In the genomic region with DNA sequence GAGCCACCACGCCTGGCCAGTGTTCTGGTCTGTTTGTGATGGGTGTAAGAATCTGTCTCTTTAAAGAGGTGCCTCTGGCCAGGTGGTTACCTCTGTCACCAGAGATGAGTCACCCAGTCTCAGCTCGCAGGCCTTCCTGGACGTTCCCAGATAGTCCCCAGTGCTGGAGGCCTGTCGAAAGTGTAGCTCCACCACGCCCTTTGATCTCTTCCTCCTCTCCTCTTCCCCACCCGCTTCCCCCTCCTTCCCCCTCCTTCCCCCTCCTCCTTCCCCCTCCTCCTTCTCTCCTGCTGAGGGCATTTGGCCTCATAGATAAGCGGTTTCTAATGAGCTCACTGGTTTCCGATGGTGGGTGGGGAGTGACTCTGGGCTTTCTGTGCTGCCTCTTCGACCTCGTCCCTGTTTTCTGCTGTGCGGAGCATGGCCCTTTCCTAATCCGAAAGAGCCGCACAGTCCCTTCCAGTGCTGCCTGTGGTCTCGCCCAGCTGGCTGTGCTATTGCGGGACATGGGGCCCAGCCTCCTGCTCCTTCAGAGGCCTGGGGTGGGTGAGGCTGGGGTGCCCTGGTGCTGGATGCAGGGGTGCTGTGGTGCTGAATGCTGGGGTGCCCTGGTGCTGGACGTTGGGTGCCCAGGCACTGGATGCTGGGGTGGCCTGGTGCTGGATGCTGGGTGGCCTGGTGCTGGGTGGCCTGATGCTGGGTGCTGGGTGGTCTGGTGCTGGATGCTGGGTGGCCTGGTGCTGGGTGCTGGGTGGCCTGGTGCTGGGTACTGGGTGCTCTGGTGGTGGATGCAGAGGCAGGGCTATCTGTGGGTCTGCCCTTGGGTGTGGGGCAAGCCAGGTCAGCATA, we compare ENCODE assay signal across 1 cellular context.
TF ChIP-seq lines count a peak whose summit lies in the region.

No MANE protein-coding gene starts in this region.

TF ChIP-seq in K562, 482 proteins besides CTCF, POLR2A, EP300 and RAD21 (continued from another document and continues in another):
- TF ChIP-seq, protein P1, sequence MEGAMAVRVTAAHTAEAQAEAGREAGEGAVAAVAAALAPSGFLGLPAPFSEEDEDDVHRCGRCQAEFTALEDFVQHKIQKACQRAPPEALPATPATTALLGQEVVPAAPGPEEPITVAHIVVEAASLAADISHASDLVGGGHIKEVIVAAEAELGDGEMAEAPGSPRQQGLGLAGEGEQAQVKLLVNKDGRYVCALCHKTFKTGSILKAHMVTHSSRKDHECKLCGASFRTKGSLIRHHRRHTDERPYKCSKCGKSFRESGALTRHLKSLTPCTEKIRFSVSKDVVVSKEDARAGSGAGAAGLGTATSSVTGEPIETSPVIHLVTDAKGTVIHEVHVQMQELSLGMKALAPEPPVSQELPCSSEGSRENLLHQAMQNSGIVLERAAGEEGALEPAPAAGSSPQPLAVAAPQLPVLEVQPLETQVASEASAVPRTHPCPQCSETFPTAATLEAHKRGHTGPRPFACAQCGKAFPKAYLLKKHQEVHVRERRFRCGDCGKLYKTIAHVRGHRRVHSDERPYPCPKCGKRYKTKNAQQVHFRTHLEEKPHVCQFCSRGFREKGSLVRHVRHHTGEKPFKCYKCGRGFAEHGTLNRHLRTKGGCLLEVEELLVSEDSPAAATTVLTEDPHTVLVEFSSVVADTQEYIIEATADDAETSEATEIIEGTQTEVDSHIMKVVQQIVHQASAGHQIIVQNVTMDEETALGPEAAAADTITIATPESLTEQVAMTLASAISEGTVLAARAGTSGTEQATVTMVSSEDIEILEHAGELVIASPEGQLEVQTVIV (CRISPR knock-in tag; IDR thresholded peaks at IDR 0.05; ENCODE audit: borderline replicate concordance) = no peak
- TF ChIP-seq, protein P2, sequence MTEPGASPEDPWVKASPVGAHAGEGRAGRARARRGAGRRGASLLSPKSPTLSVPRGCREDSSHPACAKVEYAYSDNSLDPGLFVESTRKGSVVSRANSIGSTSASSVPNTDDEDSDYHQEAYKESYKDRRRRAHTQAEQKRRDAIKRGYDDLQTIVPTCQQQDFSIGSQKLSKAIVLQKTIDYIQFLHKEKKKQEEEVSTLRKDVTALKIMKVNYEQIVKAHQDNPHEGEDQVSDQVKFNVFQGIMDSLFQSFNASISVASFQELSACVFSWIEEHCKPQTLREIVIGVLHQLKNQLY (CRISPR knock-in tag; conservative IDR thresholded peaks at IDR 0.05) = peak in 1 of 2 experiments; percentile 21; a peak in 1 of 4 replicates
- TF ChIP-seq ZFP30 (CRISPR knock-in tag; IDR thresholded peaks at IDR 0.05; ENCODE audit: borderline replicate concordance) = no peak
- TF ChIP-seq ZNF263 (CRISPR knock-in tag; IDR thresholded peaks at IDR 0.05; ENCODE audit: borderline replicate concordance) = peak; percentile 99
- TF ChIP-seq ZNF589 (CRISPR knock-in tag; IDR thresholded peaks at IDR 0.05; ENCODE audit: low read depth) = no peak
- TF ChIP-seq, protein P3, sequence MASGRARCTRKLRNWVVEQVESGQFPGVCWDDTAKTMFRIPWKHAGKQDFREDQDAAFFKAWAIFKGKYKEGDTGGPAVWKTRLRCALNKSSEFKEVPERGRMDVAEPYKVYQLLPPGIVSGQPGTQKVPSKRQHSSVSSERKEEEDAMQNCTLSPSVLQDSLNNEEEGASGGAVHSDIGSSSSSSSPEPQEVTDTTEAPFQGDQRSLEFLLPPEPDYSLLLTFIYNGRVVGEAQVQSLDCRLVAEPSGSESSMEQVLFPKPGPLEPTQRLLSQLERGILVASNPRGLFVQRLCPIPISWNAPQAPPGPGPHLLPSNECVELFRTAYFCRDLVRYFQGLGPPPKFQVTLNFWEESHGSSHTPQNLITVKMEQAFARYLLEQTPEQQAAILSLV (tag; IDR thresholded peaks at IDR 0.05) = no peak
- TF ChIP-seq NR3C1 (CRISPR knock-in tag; IDR thresholded peaks at IDR 0.05) = no peak
- no peak for TF ChIP-seq TCFL5 (CRISPR knock-in tag; conservative IDR thresholded peaks at IDR 0.05)
- no peak for TF ChIP-seq ZNF23 (CRISPR knock-in tag; IDR thresholded peaks at IDR 0.05)
- no peak for TF ChIP-seq NR4A1 (CRISPR knock-in tag; IDR thresholded peaks at IDR 0.05)
- TF ChIP-seq NR4A1 (tag; IDR thresholded peaks at IDR 0.05) = peak; percentile 58; the same call in 1 of the 2 replicates
- no peak for TF ChIP-seq NCOA6 (IDR thresholded peaks at IDR 0.05)
- TF ChIP-seq KHSRP (IDR thresholded peaks at IDR 0.05) = no peak
- peak; percentile 47; the same call in 1 of the 2 replicates for TF ChIP-seq HDAC2 (IDR thresholded peaks at IDR 0.05)
- TF ChIP-seq, protein P4, sequence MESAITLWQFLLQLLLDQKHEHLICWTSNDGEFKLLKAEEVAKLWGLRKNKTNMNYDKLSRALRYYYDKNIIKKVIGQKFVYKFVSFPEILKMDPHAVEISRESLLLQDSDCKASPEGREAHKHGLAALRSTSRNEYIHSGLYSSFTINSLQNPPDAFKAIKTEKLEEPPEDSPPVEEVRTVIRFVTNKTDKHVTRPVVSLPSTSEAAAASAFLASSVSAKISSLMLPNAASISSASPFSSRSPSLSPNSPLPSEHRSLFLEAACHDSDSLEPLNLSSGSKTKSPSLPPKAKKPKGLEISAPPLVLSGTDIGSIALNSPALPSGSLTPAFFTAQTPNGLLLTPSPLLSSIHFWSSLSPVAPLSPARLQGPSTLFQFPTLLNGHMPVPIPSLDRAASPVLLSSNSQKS (CRISPR knock-in tag; IDR thresholded peaks at IDR 0.05) = no peak
- no peak for TF ChIP-seq EWSR1 (IDR thresholded peaks at IDR 0.05; ENCODE audit: borderline replicate concordance, low read depth, partially characterized antibody)
- no peak for TF ChIP-seq ZNF134 (CRISPR knock-in tag; conservative IDR thresholded peaks at IDR 0.05)
- TF ChIP-seq, protein P5, sequence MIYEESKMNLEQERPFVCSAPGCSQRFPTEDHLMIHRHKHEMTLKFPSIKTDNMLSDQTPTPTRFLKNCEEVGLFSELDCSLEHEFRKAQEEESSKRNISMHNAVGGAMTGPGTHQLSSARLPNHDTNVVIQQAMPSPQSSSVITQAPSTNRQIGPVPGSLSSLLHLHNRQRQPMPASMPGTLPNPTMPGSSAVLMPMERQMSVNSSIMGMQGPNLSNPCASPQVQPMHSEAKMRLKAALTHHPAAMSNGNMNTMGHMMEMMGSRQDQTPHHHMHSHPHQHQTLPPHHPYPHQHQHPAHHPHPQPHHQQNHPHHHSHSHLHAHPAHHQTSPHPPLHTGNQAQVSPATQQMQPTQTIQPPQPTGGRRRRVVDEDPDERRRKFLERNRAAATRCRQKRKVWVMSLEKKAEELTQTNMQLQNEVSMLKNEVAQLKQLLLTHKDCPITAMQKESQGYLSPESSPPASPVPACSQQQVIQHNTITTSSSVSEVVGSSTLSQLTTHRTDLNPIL (CRISPR knock-in tag; IDR thresholded peaks at IDR 0.05) = no peak
- no peak for TF ChIP-seq KDM2B (CRISPR knock-in tag; IDR thresholded peaks at IDR 0.05)
- TF ChIP-seq, protein P6, sequence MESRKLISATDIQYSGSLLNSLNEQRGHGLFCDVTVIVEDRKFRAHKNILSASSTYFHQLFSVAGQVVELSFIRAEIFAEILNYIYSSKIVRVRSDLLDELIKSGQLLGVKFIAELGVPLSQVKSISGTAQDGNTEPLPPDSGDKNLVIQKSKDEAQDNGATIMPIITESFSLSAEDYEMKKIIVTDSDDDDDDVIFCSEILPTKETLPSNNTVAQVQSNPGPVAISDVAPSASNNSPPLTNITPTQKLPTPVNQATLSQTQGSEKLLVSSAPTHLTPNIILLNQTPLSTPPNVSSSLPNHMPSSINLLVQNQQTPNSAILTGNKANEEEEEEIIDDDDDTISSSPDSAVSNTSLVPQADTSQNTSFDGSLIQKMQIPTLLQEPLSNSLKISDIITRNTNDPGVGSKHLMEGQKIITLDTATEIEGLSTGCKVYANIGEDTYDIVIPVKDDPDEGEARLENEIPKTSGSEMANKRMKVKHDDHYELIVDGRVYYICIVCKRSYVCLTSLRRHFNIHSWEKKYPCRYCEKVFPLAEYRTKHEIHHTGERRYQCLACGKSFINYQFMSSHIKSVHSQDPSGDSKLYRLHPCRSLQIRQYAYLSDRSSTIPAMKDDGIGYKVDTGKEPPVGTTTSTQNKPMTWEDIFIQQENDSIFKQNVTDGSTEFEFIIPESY (CRISPR knock-in tag; IDR thresholded peaks at IDR 0.05) = no peak
- TF ChIP-seq ETS2 (tag; IDR thresholded peaks at IDR 0.05; ENCODE audit: borderline replicate concordance, poor library complexity, severe bottlenecking) = no peak
- 0 out of 2 replicates have a peak, but pooled peaks have one; percentile 24 for TF ChIP-seq IFI16 (CRISPR knock-in tag; IDR thresholded peaks at IDR 0.05)
- TF ChIP-seq, protein P7, sequence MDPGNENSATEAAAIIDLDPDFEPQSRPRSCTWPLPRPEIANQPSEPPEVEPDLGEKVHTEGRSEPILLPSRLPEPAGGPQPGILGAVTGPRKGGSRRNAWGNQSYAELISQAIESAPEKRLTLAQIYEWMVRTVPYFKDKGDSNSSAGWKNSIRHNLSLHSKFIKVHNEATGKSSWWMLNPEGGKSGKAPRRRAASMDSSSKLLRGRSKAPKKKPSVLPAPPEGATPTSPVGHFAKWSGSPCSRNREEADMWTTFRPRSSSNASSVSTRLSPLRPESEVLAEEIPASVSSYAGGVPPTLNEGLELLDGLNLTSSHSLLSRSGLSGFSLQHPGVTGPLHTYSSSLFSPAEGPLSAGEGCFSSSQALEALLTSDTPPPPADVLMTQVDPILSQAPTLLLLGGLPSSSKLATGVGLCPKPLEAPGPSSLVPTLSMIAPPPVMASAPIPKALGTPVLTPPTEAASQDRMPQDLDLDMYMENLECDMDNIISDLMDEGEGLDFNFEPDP (CRISPR knock-in tag; IDR thresholded peaks at IDR 0.05) = no peak
- TF ChIP-seq, protein P8, sequence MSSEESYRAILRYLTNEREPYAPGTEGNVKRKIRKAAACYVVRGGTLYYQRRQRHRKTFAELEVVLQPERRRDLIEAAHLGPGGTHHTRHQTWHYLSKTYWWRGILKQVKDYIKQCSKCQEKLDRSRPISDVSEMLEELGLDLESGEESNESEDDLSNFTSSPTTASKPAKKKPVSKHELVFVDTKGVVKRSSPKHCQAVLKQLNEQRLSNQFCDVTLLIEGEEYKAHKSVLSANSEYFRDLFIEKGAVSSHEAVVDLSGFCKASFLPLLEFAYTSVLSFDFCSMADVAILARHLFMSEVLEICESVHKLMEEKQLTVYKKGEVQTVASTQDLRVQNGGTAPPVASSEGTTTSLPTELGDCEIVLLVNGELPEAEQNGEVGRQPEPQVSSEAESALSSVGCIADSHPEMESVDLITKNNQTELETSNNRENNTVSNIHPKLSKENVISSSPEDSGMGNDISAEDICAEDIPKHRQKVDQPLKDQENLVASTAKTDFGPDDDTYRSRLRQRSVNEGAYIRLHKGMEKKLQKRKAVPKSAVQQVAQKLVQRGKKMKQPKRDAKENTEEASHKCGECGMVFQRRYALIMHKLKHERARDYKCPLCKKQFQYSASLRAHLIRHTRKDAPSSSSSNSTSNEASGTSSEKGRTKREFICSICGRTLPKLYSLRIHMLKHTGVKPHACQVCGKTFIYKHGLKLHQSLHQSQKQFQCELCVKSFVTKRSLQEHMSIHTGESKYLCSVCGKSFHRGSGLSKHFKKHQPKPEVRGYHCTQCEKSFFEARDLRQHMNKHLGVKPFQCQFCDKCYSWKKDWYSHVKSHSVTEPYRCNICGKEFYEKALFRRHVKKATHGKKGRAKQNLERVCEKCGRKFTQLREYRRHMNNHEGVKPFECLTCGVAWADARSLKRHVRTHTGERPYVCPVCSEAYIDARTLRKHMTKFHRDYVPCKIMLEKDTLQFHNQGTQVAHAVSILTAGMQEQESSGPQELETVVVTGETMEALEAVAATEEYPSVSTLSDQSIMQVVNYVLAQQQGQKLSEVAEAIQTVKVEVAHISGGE (CRISPR knock-in tag; IDR thresholded peaks at IDR 0.05) = peak in 1 of 3 experiments; percentile 57; a peak in 1 of 6 replicates
- TF ChIP-seq, protein P9, sequence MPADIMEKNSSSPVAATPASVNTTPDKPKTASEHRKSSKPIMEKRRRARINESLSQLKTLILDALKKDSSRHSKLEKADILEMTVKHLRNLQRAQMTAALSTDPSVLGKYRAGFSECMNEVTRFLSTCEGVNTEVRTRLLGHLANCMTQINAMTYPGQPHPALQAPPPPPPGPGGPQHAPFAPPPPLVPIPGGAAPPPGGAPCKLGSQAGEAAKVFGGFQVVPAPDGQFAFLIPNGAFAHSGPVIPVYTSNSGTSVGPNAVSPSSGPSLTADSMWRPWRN (IDR thresholded peaks at IDR 0.05; ENCODE audit: low read depth) = 0 out of 2 replicates have a peak, but pooled peaks have one; percentile 8
- no peak for TF ChIP-seq ZNF232 (CRISPR knock-in tag; IDR thresholded peaks at IDR 0.05)
- peak; percentile 38; the same call in 1 of the 2 replicates for TF ChIP-seq ELF2 (CRISPR knock-in tag; IDR thresholded peaks at IDR 0.05)
- TF ChIP-seq CREB1 (IDR thresholded peaks at IDR 0.05) = 0 out of 2 replicates have a peak, but pooled peaks have one; percentile 32
- 0 out of 2 replicates have a peak, but pooled peaks have one; percentile 53 for TF ChIP-seq CREB1 (CRISPR knock-in tag; IDR thresholded peaks at IDR 0.05)
- peak; percentile 93 for TF ChIP-seq EGR1 (conservative IDR thresholded peaks at IDR 0.05)
- TF ChIP-seq JUN (IDR thresholded peaks at IDR 0.05; ENCODE audit: borderline replicate concordance, low read depth, low read length) = peak; percentile 90
- TF ChIP-seq JUN (CRISPR knock-in tag; IDR thresholded peaks at IDR 0.05; ENCODE audit: borderline replicate concordance) = no peak
- peak; percentile 30; the same call in 1 of the 2 replicates for TF ChIP-seq NR2C1 (IDR thresholded peaks at IDR 0.05)
- no peak for TF ChIP-seq NR2C1 (tag; IDR thresholded peaks at IDR 0.05)
- 0 out of 2 replicates have a peak, but pooled peaks have one; percentile 12 for TF ChIP-seq CBX5 (IDR thresholded peaks at IDR 0.05; ENCODE audit: borderline replicate concordance, low read depth)
- peak; percentile 47 for TF ChIP-seq TBP (optimal IDR thresholded peaks at IDR 0.05; ENCODE audit: low read depth, low read length)
- 0 out of 2 replicates have a peak, but pooled peaks have one; percentile 57 for TF ChIP-seq GATAD2A (IDR thresholded peaks at IDR 0.05)
- no peak for TF ChIP-seq GABPB2 (CRISPR knock-in tag; conservative IDR thresholded peaks at IDR 0.05)
- TF ChIP-seq, protein P10, sequence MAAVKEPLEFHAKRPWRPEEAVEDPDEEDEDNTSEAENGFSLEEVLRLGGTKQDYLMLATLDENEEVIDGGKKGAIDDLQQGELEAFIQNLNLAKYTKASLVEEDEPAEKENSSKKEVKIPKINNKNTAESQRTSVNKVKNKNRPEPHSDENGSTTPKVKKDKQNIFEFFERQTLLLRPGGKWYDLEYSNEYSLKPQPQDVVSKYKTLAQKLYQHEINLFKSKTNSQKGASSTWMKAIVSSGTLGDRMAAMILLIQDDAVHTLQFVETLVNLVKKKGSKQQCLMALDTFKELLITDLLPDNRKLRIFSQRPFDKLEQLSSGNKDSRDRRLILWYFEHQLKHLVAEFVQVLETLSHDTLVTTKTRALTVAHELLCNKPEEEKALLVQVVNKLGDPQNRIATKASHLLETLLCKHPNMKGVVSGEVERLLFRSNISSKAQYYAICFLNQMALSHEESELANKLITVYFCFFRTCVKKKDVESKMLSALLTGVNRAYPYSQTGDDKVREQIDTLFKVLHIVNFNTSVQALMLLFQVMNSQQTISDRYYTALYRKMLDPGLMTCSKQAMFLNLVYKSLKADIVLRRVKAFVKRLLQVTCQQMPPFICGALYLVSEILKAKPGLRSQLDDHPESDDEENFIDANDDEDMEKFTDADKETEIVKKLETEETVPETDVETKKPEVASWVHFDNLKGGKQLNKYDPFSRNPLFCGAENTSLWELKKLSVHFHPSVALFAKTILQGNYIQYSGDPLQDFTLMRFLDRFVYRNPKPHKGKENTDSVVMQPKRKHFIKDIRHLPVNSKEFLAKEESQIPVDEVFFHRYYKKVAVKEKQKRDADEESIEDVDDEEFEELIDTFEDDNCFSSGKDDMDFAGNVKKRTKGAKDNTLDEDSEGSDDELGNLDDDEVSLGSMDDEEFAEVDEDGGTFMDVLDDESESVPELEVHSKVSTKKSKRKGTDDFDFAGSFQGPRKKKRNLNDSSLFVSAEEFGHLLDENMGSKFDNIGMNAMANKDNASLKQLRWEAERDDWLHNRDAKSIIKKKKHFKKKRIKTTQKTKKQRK (IDR thresholded peaks at IDR 0.05; ENCODE audit: borderline replicate concordance, low read depth, low read length) = no peak
- peak; percentile 74 for TF ChIP-seq MTA1 (IDR thresholded peaks at IDR 0.05; ENCODE audit: borderline replicate concordance)
- no peak for TF ChIP-seq HDAC6 (IDR thresholded peaks at IDR 0.05; ENCODE audit: low read depth, low read length)
- TF ChIP-seq CC2D1A (IDR thresholded peaks at IDR 0.05) = no peak; the same call in 1 of the 2 replicates
